ENCODE assay signal across 8 cellular contexts in the genomic region with DNA sequence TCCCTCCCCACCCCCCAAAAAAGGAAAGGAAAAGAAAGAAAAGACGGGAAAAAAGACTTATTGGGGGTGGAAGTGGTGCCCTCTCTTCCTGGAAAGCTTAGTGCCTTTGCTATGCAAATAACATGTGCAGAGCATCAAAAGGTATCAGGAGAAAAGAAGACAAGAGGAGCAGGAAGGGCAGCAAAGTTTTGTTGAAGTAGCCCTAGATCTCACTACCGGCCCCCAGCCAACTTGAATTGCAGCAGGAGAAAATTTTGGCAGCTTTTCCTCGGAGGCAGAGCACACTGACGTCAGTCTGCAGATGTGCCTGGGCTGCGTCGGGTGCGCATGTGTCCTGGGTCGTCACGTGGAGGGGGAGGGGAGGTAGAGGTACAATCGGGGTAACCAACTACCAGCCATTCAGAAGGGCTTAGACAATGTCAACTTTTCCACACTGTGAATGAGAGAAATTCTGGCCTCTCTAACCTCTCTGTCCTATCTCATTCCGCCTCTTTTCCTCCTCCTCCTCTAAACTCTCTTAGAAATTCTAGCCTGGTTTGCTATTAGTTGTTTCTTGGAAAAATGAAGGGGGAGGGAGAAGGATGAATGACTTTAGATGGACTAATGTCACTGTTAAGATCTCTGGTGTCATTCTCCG. TPM values are rescaled to one million over a fixed set of nuclear protein-coding genes. Genes with fewer than 3 reads are reported as not detected.
DNase-seq lines count a peak whose midpoint lies in the region; ATAC-seq and TF ChIP-seq lines count a peak whose summit lies in the region.

TSS of gene ADAMTS6 (minus strand) at position 286 of the 637 bp plus-strand sequence. CDS start 8,247 bp downstream, outside the sequence.

- no peaks in the 10 kb centered on the region for H3K36me3 ChIP-seq in effector memory CD4-positive, alpha-beta T cell (ENCODE audit: control insufficient read depth, insufficient read depth, low read length)
- H3K36me3 ChIP-seq in lung (ENCODE audit: control insufficient read depth in 2 of 2, insufficient read depth in 2 of 2, low read length in 2 of 2): no peaks in the 10 kb centered on the region

- no peaks in the 10 kb centered on the region for H3K9me3 ChIP-seq in effector memory CD4-positive, alpha-beta T cell (ENCODE audit: control insufficient read depth, low read length)
- H3K9me3 ChIP-seq in lung (ENCODE audit: control insufficient read depth in 2 of 2, insufficient read depth in 1 of 2, low read length in 1 of 2): no peaks in the 10 kb centered on the region

- 0% methylated on average over 12 of the region's 12 CpGs for WGBS in lung, 2 donors

- no peak for TF ChIP-seq CTCF in lung (IDR thresholded peaks at IDR 0.05; ENCODE audit: control extremely low read depth, extremely low read depth)

- ATAC-seq in GM19023 (IDR thresholded peaks at IDR 0.05; ENCODE audit: unreplicated experiment): peak; percentile 86
- peak; percentile 85 for ATAC-seq in HG03280 (IDR thresholded peaks at IDR 0.05; ENCODE audit: unreplicated experiment)
- peak; percentile 66 for ATAC-seq in lung (ENCODE audit: insufficient read depth, low FRiP score)

- DNase-seq in AML-193 (lab: John Stamatoyannopoulos, UW): peak; percentile 78 to 82
- DNase-seq in NCI-H748 treated with DMSO at 0.1 percent for 48 hours (lab: John Stamatoyannopoulos, UW): peak; percentile 68
- peak; percentile 62 to 65 for DNase-seq in activated CD8-positive, alpha-beta memory T cell treated with anti-CD3 and anti-CD28 coated beads for 1 hour (ENCODE audit: extremely low read depth in 1 of 2, low read depth in 1 of 2)
- DNase-seq in effector memory CD4-positive, alpha-beta T cell: peak; percentile 44 to 53 (median 45)
- peak; percentile 83 for DNase-seq in lung (ENCODE audit: low spot score)
- DNase-seq in stimulated activated CD4-positive, alpha-beta T cell treated with anti-CD3 and anti-CD28 coated beads, TNF-alpha, amount 100 ng/mL, for 24 hours (ENCODE audit: low read depth in 3 of 3): peak; percentile 54 to 78 (median 65)

- H3K27me3 ChIP-seq in effector memory CD4-positive, alpha-beta T cell (replicated peaks; ENCODE audit: control insufficient read depth, insufficient read depth, low read length, poor library complexity, severe bottlenecking): no peaks in the 10 kb centered on the region
- no peaks in the 10 kb centered on the region for H3K27me3 ChIP-seq in lung (ENCODE audit: control insufficient read depth, insufficient read depth)

- H3K27ac ChIP-seq in effector memory CD4-positive, alpha-beta T cell (ENCODE audit: insufficient read depth, low read length, poor library complexity, severe bottlenecking): peak within 1 kb of the TSS; percentile 66
- peak within 1 kb of the TSS; percentile 81 to 96 for H3K27ac ChIP-seq in lung (ENCODE audit: low read depth in 1 of 2, low read length in 1 of 2)

- peak within 1 kb of the TSS; percentile 64 for H3K4me3 ChIP-seq in effector memory CD4-positive, alpha-beta T cell (ENCODE audit: insufficient read depth, low read depth, low read length, poor library complexity, severe bottlenecking)
- peak within 1 kb of the TSS; percentile 58 for H3K4me3 ChIP-seq in lung

- peaks cover 8% of the 10 kb centered on the region for H3K4me1 ChIP-seq in effector memory CD4-positive, alpha-beta T cell (ENCODE audit: control insufficient read depth, insufficient read depth, low read length, poor library complexity, severe bottlenecking)
- no peaks in the 10 kb centered on the region for H3K4me1 ChIP-seq in lung (ENCODE audit: control insufficient read depth in 2 of 2, insufficient read depth in 2 of 2, low read length in 2 of 2)

RNA-seq across cellular contexts. Expression of gene ADAMTS6, which starts in this region (rescaled TPM):
- 10 to 100 TPM in 1 of 2 donors, 1 to 10 TPM in 1; 6.2 to 16.8 TPM for total RNA-seq in lung
- polyA plus RNA-seq in lung: under 1 TPM; 0.19 to 0.45 TPM

Comparison
In these comparisons a context has a peak if more than half of its experiments do, and no peak if none do; other contexts are left out.
1. Peak in every context shown above with its lines: DNase-seq, ATAC-seq, H3K4me3 ChIP-seq and H3K27ac ChIP-seq.